8 cellular contexts compared by ENCODE assay signal in the genomic region with DNA sequence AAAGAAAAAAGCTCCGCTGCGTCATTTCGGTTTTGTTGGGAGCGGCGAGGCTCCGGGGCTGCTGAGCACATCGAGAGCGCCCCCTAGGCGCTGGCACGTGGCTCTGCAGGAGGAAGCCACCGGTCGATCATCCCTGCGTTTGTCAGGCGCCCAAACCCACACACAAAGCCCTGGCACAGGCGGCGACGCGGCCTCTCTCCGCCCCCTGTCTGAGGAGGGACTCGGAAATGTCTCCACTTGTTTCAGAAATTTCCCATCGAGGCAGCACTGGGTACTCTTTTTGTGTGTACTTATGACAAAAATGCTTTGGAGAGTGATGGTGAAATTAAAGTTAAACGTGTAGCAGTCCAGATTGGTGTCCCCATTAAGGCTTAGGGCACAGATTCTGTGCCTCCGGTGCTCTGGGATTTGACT.
DNase-seq lines count a peak whose midpoint lies in the region; ATAC-seq and TF ChIP-seq lines count a peak whose summit lies in the region.

No MANE protein-coding gene starts in this region.

- TF ChIP-seq CTCF in Loucy (conservative IDR thresholded peaks at IDR 0.05; ENCODE audit: low read length), result peak; percentile 92
- TF ChIP-seq CTCF in RWPE1 (conservative IDR thresholded peaks at IDR 0.05; ENCODE audit: low read depth), result peak; percentile 94
- peak; percentile 60 to 95 for TF ChIP-seq CTCF in mammary epithelial cell (conservative IDR thresholded peaks at IDR 0.05 in 1 of 2, IDR thresholded peaks at IDR 0.05 in 1 of 2; ENCODE audit: extremely low read depth in 1 of 2, insufficient read depth in 1 of 2, low read depth in 1 of 2, low read length in 2 of 2)
- TF ChIP-seq CTCF in natural killer cell (IDR thresholded peaks at IDR 0.05), result no peak

- in situ Hi-C loops in mammary epithelial cell (cut with MboI; ENCODE audit: low sequenced_read_pairs in 2 of 2), result loop anchor here in 1 of 2 donors (10.0 kb wide), 1 partner anchor 413 kb away; no protein-coding TSS in a partner anchor

- peak overlapping the region; percentile 16 for H2AFZ ChIP-seq in Loucy (ENCODE audit: low read length)
- H2AFZ ChIP-seq in mammary epithelial cell (ENCODE audit: low read depth, low read length), result peak overlapping the region; percentile 8

- H3K4me3 ChIP-seq in Loucy (ENCODE audit: low read length, poor library complexity, severe bottlenecking) (no peak overlapping the region), mammary epithelial cell (replicated peaks in 1 of 3; ENCODE audit: insufficient read depth in 1 of 3, low read depth in 2 of 3, low read length in 3 of 3) (no peak overlapping the region)

- H3K9me3 ChIP-seq in Loucy (ENCODE audit: insufficient read depth, low read depth, low read length), result no peaks in the 10 kb centered on the region
- H3K9me3 ChIP-seq in mammary epithelial cell (replicated peaks; ENCODE audit: insufficient read depth, low read length), result no peaks in the 10 kb centered on the region

- H3K27me3 ChIP-seq in Loucy (ENCODE audit: insufficient read depth, low read length, poor library complexity, severe bottlenecking) (no peaks in the 10 kb centered on the region), mammary epithelial cell (ENCODE audit: insufficient read depth, low read length) (no peaks in the 10 kb centered on the region)

- intact Hi-C loops in mammary epithelial cell (cut with micrococcal nuclease) (loop anchor here (1.0 to 10.0 kb wide), 3 partner anchors 125 to 943 kb away; no protein-coding TSS in a partner anchor), natural killer cell (cut with micrococcal nuclease) (no loop called here)

- POLR2A ChIA-PET in RWPE1 (lab: Yijun Ruan, JAX; ENCODE audit: low non-redundant PET), result no interaction called here

- CTCF ChIA-PET in RWPE1 (lab: Yijun Ruan, JAX), result interaction anchor here (0.6 to 0.8 kb wide), 7 partner anchors 13 to 1392 kb away, joined by 3 to 5 read pairs (median 3); no protein-coding TSS in a partner anchor
- CTCF ChIA-PET in mammary epithelial cell (lab: Charles Lee; ENCODE audit: low non-redundant PET), result no interaction called here

- no peak overlapping the region for H3K27ac Mint-ChIP-seq in natural killer cell

- peaks cover 1 to 3% of the 10 kb centered on the region in 2 donors for H3K9me3 Mint-ChIP-seq in natural killer cell

- no peaks in the 10 kb centered on the region for H3F3A ChIP-seq in Loucy (ENCODE audit: low read depth)

- H3K27ac ChIP-seq in RWPE1, result no peak overlapping the region
- H3K27ac ChIP-seq in mammary epithelial cell (ENCODE audit: insufficient read depth, low read depth, low read length), result no peak overlapping the region

- 13% methylated on average over 5 of the region's 23 CpGs for WGBS in mammary epithelial cell (ENCODE audit: low coverage, missing lambda C conversion rate)

- H3K4me2 ChIP-seq in Loucy (ENCODE audit: low read depth, low read length, poor library complexity, severe bottlenecking), result peak overlapping the region; percentile 39
- H3K4me2 ChIP-seq in mammary epithelial cell (ENCODE audit: insufficient read depth, low read depth, low read length), result peak overlapping the region; percentile 49

- ATAC-seq in GM21529 (IDR thresholded peaks at IDR 0.05; ENCODE audit: unreplicated experiment) (peak; percentile 72), natural killer cell (no peak)

- H3K4me1 ChIP-seq in Loucy (ENCODE audit: insufficient read depth, low read length, poor library complexity, severe bottlenecking) (no peaks in the 10 kb centered on the region), mammary epithelial cell (ENCODE audit: insufficient read depth, low read length) (no peaks in the 10 kb centered on the region)

- no peaks in the 10 kb centered on the region for H3K36me3 ChIP-seq in Loucy (ENCODE audit: insufficient read depth, low read length)
- H3K36me3 ChIP-seq in mammary epithelial cell (ENCODE audit: insufficient read depth, low read length), result no peaks in the 10 kb centered on the region

- no peaks in the 10 kb centered on the region for H3K36me3 Mint-ChIP-seq in natural killer cell

- no peak overlapping the region for H3K9ac ChIP-seq in Loucy (ENCODE audit: low read depth, low read length, poor library complexity, severe bottlenecking)
- H3K9ac ChIP-seq in mammary epithelial cell (ENCODE audit: insufficient read depth, low read length), result no peak overlapping the region

- BruUV-seq in mammary epithelial cell (replicated peaks; lab: Mats Ljungman, UMichigan), result no TSS peak

- H4K20me1 ChIP-seq in Loucy (ENCODE audit: insufficient read depth, low read length, poor library complexity, severe bottlenecking), result no peaks in the 10 kb centered on the region
- no peaks in the 10 kb centered on the region for H4K20me1 ChIP-seq in mammary epithelial cell (ENCODE audit: insufficient read depth, low read length)

- DNase-seq in Daoy (ENCODE audit: low read depth), result peak; percentile 27
- DNase-seq in RWPE1 (ENCODE audit: low spot score), result peak; percentile 62
- peak; percentile 46 for DNase-seq in mammary epithelial cell
- peak; percentile 67 for DNase-seq in kidney tubule cell (ENCODE audit: low spot score)
- DNase-seq in stimulated activated CD8-positive, alpha-beta memory T cell treated with anti-CD3 and anti-CD28 coated beads, Interleukin-15, amount 100 ng/mL, for 24 hours (ENCODE audit: low read depth), result peak; percentile 4
- no peak for DNase-seq in natural killer cell

- H3K9me2 ChIP-seq in Loucy (replicated peaks; ENCODE audit: low read depth, low read length), result no peaks in the 10 kb centered on the region

- dilution Hi-C loops in mammary epithelial cell (cut with HindIII; ENCODE audit: low sequenced_read_pairs), result no loop called here

- H3K4me3 Mint-ChIP-seq in natural killer cell, result no peak overlapping the region

- H3K27me3 Mint-ChIP-seq in natural killer cell (ENCODE audit: low read depth in 2 of 2), result no peaks in the 10 kb centered on the region

- no peaks in the 10 kb centered on the region for H3K4me1 Mint-ChIP-seq in natural killer cell

- H3K79me2 ChIP-seq in Loucy (ENCODE audit: insufficient read depth, low read length) (no peaks in the 10 kb centered on the region), mammary epithelial cell (ENCODE audit: insufficient read depth, low read length) (no peaks in the 10 kb centered on the region)
